Comparison of ENCODE assay signal across 27 cellular contexts in genomic region chr6:76671751-76672150, GRCh38.
DNase-seq lines count a peak whose midpoint lies in the region; FAIRE-seq and TF ChIP-seq lines count a peak whose summit lies in the region.
"Had no signal": no experiment of that assay in that cellular context is flagged by ENCODE, and none has a peak within 500 bp of the region (broad histone marks: within the 10 kb centered on the region; RNA-seq: fewer than 3 reads in every experiment).

No MANE protein-coding gene starts in this region.

- no peaks in the 10 kb centered on the region for H3K27me3 Mint-ChIP-seq in nephron progenitor cell (ENCODE audit: low read depth, poor library complexity)
- H3K27me3 Mint-ChIP-seq: CD4-positive, alpha-beta memory T cell; CD4-positive, CD25-positive, alpha-beta regulatory T cell; CD8-positive, alpha-beta memory T cell had no signal

- H3K4me1 ChIP-seq in endothelial cell of umbilical vein (ENCODE audit: control insufficient read depth, extremely low read depth, insufficient read depth, low read length): peaks cover 7% of the 10 kb centered on the region
- H3K4me1 ChIP-seq in effector memory CD4-positive, alpha-beta T cell (ENCODE audit: control insufficient read depth, insufficient read depth, low read length, poor library complexity, severe bottlenecking): no peaks in the 10 kb centered on the region
- H3K4me1 ChIP-seq: BE2C, BLaER1 had no signal

- H4K20me1 ChIP-seq in endothelial cell of umbilical vein (replicated peaks; ENCODE audit: control insufficient read depth, extremely low read depth, insufficient read depth, low read length): no peaks in the 10 kb centered on the region
- H4K20me1 ChIP-seq: BLaER1 had no signal

- H3K9me3 Mint-ChIP-seq in nephron progenitor cell: no peaks in the 10 kb centered on the region

- no peak overlapping the region for H2AFZ ChIP-seq in endothelial cell of umbilical vein (ENCODE audit: low read depth, low read length)

- no peak overlapping the region for H3K4me3 Mint-ChIP-seq in nephron progenitor cell
- H3K4me3 Mint-ChIP-seq: CD14-positive monocyte; CD4-positive, alpha-beta memory T cell; CD4-positive, CD25-positive, alpha-beta regulatory T cell; CD8-positive, alpha-beta memory T cell had no signal

- H3K9me1 ChIP-seq in endothelial cell of umbilical vein (replicated peaks; ENCODE audit: control insufficient read depth, extremely low read depth, insufficient read depth, low read length): no peaks in the 10 kb centered on the region

- no peak overlapping the region for H3K27ac Mint-ChIP-seq in nephron progenitor cell
- H3K27ac Mint-ChIP-seq: CD14-positive monocyte; CD4-positive, alpha-beta memory T cell; CD4-positive, CD25-positive, alpha-beta regulatory T cell; CD8-positive, alpha-beta memory T cell had no signal

- no peak overlapping the region for H3K27ac ChIP-seq in endothelial cell of umbilical vein (ENCODE audit: insufficient read depth, low read depth, low read length)
- H3K27ac ChIP-seq in effector memory CD4-positive, alpha-beta T cell (ENCODE audit: insufficient read depth, low read length, poor library complexity, severe bottlenecking): no peak overlapping the region
- H3K27ac ChIP-seq: BLaER1 had no signal

- no peaks in the 10 kb centered on the region for H3K36me3 ChIP-seq in endothelial cell of umbilical vein (ENCODE audit: control insufficient read depth in 2 of 2, extremely low read depth in 1 of 2, insufficient read depth in 2 of 2, low read length in 2 of 2)
- no peaks in the 10 kb centered on the region for H3K36me3 ChIP-seq in effector memory CD4-positive, alpha-beta T cell (ENCODE audit: control insufficient read depth, insufficient read depth, low read length)
- H3K36me3 ChIP-seq: BE2C, BLaER1 had no signal

- no peak overlapping the region for H3K4me3 ChIP-seq in endothelial cell of umbilical vein (replicated peaks in 1 of 3; ENCODE audit: insufficient read depth in 1 of 3, low read depth in 1 of 3, low read length in 3 of 3)
- H3K4me3 ChIP-seq in effector memory CD4-positive, alpha-beta T cell (ENCODE audit: insufficient read depth, low read depth, low read length, poor library complexity, severe bottlenecking): no peak overlapping the region
- H3K4me3 ChIP-seq: BLaER1, GM12878 had no signal

- peak overlapping the region; percentile 31 for H3K4me2 ChIP-seq in endothelial cell of umbilical vein (ENCODE audit: insufficient read depth, low read length)
- H3K4me2 ChIP-seq: BLaER1 had no signal

- dilution Hi-C loops in endothelial cell of umbilical vein (cut with MboI; ENCODE audit: extremely low pct_ligation_motif_present, low sequenced_read_pairs): no loop called here

- no peaks in the 10 kb centered on the region for H3K27me3 ChIP-seq in endothelial cell of umbilical vein (ENCODE audit: control insufficient read depth in 2 of 2, insufficient read depth in 2 of 2, low read length in 2 of 2)
- no peaks in the 10 kb centered on the region for H3K27me3 ChIP-seq in effector memory CD4-positive, alpha-beta T cell (replicated peaks; ENCODE audit: control insufficient read depth, insufficient read depth, low read length, poor library complexity, severe bottlenecking)
- H3K27me3 ChIP-seq: BE2C, BLaER1 had no signal

- H3K36me3 Mint-ChIP-seq in nephron progenitor cell (ENCODE audit: low read depth): no peaks in the 10 kb centered on the region
- H3K36me3 Mint-ChIP-seq: CD14-positive monocyte; CD4-positive, alpha-beta memory T cell; CD4-positive, CD25-positive, alpha-beta regulatory T cell; CD8-positive, alpha-beta memory T cell had no signal

- no peaks in the 10 kb centered on the region for H3K4me1 Mint-ChIP-seq in nephron progenitor cell
- H3K4me1 Mint-ChIP-seq: CD14-positive monocyte; CD4-positive, alpha-beta memory T cell; CD4-positive, CD25-positive, alpha-beta regulatory T cell; CD8-positive, alpha-beta memory T cell had no signal

- no TSS peak for BruUV-seq in endothelial cell of umbilical vein (replicated peaks; lab: Mats Ljungman, UMichigan)

- no peaks in the 10 kb centered on the region for H3K9me3 ChIP-seq in endothelial cell of umbilical vein (replicated peaks; ENCODE audit: control insufficient read depth, insufficient read depth, low read length)
- no peaks in the 10 kb centered on the region for H3K9me3 ChIP-seq in effector memory CD4-positive, alpha-beta T cell (ENCODE audit: control insufficient read depth, low read length)
- H3K9me3 ChIP-seq: BE2C, BLaER1 had no signal

- no peak overlapping the region for H3K9ac ChIP-seq in endothelial cell of umbilical vein (replicated peaks; ENCODE audit: extremely low read depth, insufficient read depth, low read length)
- H3K9ac ChIP-seq: BLaER1 had no signal

- intact Hi-C loops in endothelial cell of umbilical vein (cut with micrococcal nuclease): no loop called here

- POLR2A ChIA-PET in endothelial cell of umbilical vein (lab: Charles Lee): no interaction called here

- CTCF ChIA-PET in endothelial cell of umbilical vein (lab: Charles Lee): interaction anchor here (2.3 kb wide), 1 partner anchor 11 kb away, joined by 9 read pairs; no protein-coding TSS in a partner anchor

- no peak for TF ChIP-seq CTCF in endothelial cell of umbilical vein (IDR thresholded peaks at IDR 0.05; ENCODE audit: extremely low read depth in 1 of 2, insufficient read depth in 1 of 2, low read depth in 1 of 2, low read length in 2 of 2)
- no peak for TF ChIP-seq CTCF in nephron progenitor cell (IDR thresholded peaks at IDR 0.05)

- FAIRE-seq in endothelial cell of umbilical vein (lab: Jason Lieb, UNC): peak; percentile 85
- FAIRE-seq: A204.1, GM12878, GM12892, GM18507 had no signal

- no peak for TF ChIP-seq POLR2A in endothelial cell of umbilical vein (IDR thresholded peaks at IDR 0.05; ENCODE audit: low read depth, low read length)

- H3K79me2 ChIP-seq in endothelial cell of umbilical vein (ENCODE audit: control insufficient read depth, insufficient read depth, low read length): no peaks in the 10 kb centered on the region

- DNase-seq in dermis blood vessel endothelial cell (peak; percentile 49), endothelial cell of umbilical vein (ENCODE audit: low read depth, low spot score) (peak; percentile 77), lung microvascular endothelial cell (ENCODE audit: low read depth in 2 of 2) (peak; percentile 12 to 28), nephron progenitor cell (no peak)
- DNase-seq in activated CD4-positive, alpha-beta T cell treated with anti-CD3 and anti-CD28 coated beads for 1 hour: no peak
- DNase-seq in effector memory CD4-positive, alpha-beta T cell: no peak
- DNase-seq: 8988T; ACHN; BE2C; C1 segment of cervical spinal cord; CD4-positive, alpha-beta memory T cell; CD4-positive, CD25-positive, alpha-beta regulatory T cell; CD8-positive, alpha-beta memory T cell; COR-L47; DMS 273 treated with DMSO at 0.1 percent for 48 hours; DMS153; DMS53; DMS79; DND-41; EL; GDM1 had no signal

TF ChIP-seq in endothelial cell of umbilical vein, 7 proteins besides CTCF, POLR2A, EP300 and RAD21:
- TF ChIP-seq MAX (IDR thresholded peaks at IDR 0.05; ENCODE audit: insufficient read depth, insufficient read length): no peak
- peak; percentile 52 for TF ChIP-seq GATA2 (IDR thresholded peaks at IDR 0.05; ENCODE audit: insufficient read depth, insufficient read length, low read depth, low read length)

Comparison
In these comparisons a context has a peak if more than half of its experiments do, and no peak if none do; other contexts are left out.
1. DNase-seq: peak in dermis blood vessel endothelial cell (single experiment), endothelial cell of umbilical vein (single experiment) and lung microvascular endothelial cell (2 of 2); none in nephron progenitor cell (single experiment), activated CD4-positive, alpha-beta T cell treated with anti-CD3 and anti-CD28 coated beads for 1 hour (single experiment) and effector memory CD4-positive, alpha-beta T cell (0 of 3).